Comparison of ENCODE assay signal across 1 cellular context in genomic region chr12:100698518-100698917, GRCh38.
TF ChIP-seq lines count a peak whose summit lies in the region.

No MANE protein-coding gene starts in this region.

TF ChIP-seq in H1, 55 proteins besides CTCF, POLR2A, EP300 and RAD21 (continued from another document):
- no peak for TF ChIP-seq SAP30 (IDR thresholded peaks at IDR 0.05; ENCODE audit: insufficient read depth, insufficient replicate concordance, low read length)
- no peak for TF ChIP-seq CHD1 (IDR thresholded peaks at IDR 0.05; ENCODE audit: low read depth, low read length)
- TF ChIP-seq, protein P1, sequence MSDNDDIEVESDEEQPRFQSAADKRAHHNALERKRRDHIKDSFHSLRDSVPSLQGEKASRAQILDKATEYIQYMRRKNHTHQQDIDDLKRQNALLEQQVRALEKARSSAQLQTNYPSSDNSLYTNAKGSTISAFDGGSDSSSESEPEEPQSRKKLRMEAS (IDR thresholded peaks at IDR 0.05): no peak
